In genomic region chr18:74595425-74595824, GRCh38 we compare ENCODE assay signal across 11 cellular contexts. TPM values are rescaled to one million over a fixed set of nuclear protein-coding genes. Genes with fewer than 3 reads are reported as not detected.
A peak's percentile ranks its signal among the peaks of the same experiment; 100 is the strongest.
DNase-seq lines count a peak whose midpoint lies in the region; ATAC-seq and TF ChIP-seq lines count a peak whose summit lies in the region.
"Had no signal": no experiment of that assay in that cellular context is flagged by ENCODE, and none has a peak within 500 bp of the region (broad histone marks: within the 10 kb centered on the region; RNA-seq: fewer than 3 reads in every experiment).

No MANE protein-coding gene starts in this region.

- H2AFZ ChIP-seq in osteoblast (ENCODE audit: low read length): no peak overlapping the region

- intact Hi-C loops in stomach (cut with DNase I; ENCODE audit: low total_unique reads): no loop called here

- H3K4me2 ChIP-seq in osteoblast (ENCODE audit: insufficient read depth, low read length): peak overlapping the region; percentile 93

- H3K9me3 ChIP-seq in adipocyte (ENCODE audit: control insufficient read depth, low read length) (no peaks in the 10 kb centered on the region), osteoblast (ENCODE audit: low read depth, low read length) (no peaks in the 10 kb centered on the region), stomach (no peaks in the 10 kb centered on the region)

- TF ChIP-seq POLR2A in stomach (IDR thresholded peaks at IDR 0.05): no peak

- TF ChIP-seq EP300 in stomach (IDR thresholded peaks at IDR 0.05): no peak

- no peaks in the 10 kb centered on the region for H4K20me1 ChIP-seq in osteoblast (ENCODE audit: insufficient read depth, low read length)

- in situ Hi-C loops in KBM-7 (cut with MboI; ENCODE audit: low pct_unique_long_range_greater_than_20kb, low sequenced_read_pairs): no loop called here

- H3K36me3 ChIP-seq in adipocyte (ENCODE audit: control insufficient read depth, insufficient read depth, low read length, severe bottlenecking) (peaks cover 12% of the 10 kb centered on the region), osteoblast (ENCODE audit: insufficient read depth, low read length) (no peaks in the 10 kb centered on the region), stomach (peaks cover 0 to 21% (median 15%) of the 10 kb centered on the region in 4 donors)

- H3K79me2 ChIP-seq in osteoblast (ENCODE audit: insufficient read depth, low read length): peaks cover 35% of the 10 kb centered on the region

- no peak overlapping the region for H3K9ac ChIP-seq in adipocyte (ENCODE audit: low read length)

- H3K27ac ChIP-seq in osteoblast (ENCODE audit: low read depth, low read length) (no peak overlapping the region), stomach (no peak overlapping the region)
- H3K27ac ChIP-seq: VCaP had no signal

- TF ChIP-seq CTCF in osteoblast (IDR thresholded peaks at IDR 0.05; ENCODE audit: extremely low read depth, low read depth, low read length): no peak
- no peak for TF ChIP-seq CTCF in stomach (IDR thresholded peaks at IDR 0.05)

- H3K4me1 ChIP-seq in adipocyte (ENCODE audit: control insufficient read depth, insufficient read depth, low read length) (peaks cover 26% of the 10 kb centered on the region), osteoblast (ENCODE audit: insufficient read depth, low read length) (peaks cover 20% of the 10 kb centered on the region), stomach (peaks cover 14 to 33% (median 29%) of the 10 kb centered on the region in 4 donors)

- H3K27me3 ChIP-seq in adipocyte (replicated peaks; ENCODE audit: control insufficient read depth, insufficient read depth, low read length): no peaks in the 10 kb centered on the region
- H3K27me3 ChIP-seq in osteoblast (ENCODE audit: insufficient read depth, low read length): no peaks in the 10 kb centered on the region
- no peaks in the 10 kb centered on the region for H3K27me3 ChIP-seq in stomach

- no peak for ATAC-seq in GM21825 (IDR thresholded peaks at IDR 0.05; ENCODE audit: unreplicated experiment)

- DNase-seq in SIG-M5 treated with dmso at 0.1 percent for 504 hours (lab: John Stamatoyannopoulos, UW; ENCODE audit: unreplicated experiment) (peak; percentile 45), SIG-M5 (lab: John Stamatoyannopoulos, UW) (no peak), KBM-7 (peak; percentile 19), adipocyte (ENCODE audit: low read depth) (no peak), osteoblast (ENCODE audit: insufficient read length, low spot score, missing footprints) (no peak), stomach (no peak), NCI-H187 (lab: John Stamatoyannopoulos, UW) (no peak)
- DNase-seq: foreskin fibroblast, NCI-H69 had no signal

- H3K4me3 ChIP-seq in adipocyte (ENCODE audit: low read length): peak overlapping the region; percentile 99
- H3K4me3 ChIP-seq in osteoblast (ENCODE audit: insufficient read depth, low read length): no peak overlapping the region
- H3K4me3 ChIP-seq in stomach: no peak overlapping the region

RNA-seq across cellular contexts. Expression of gene ZNF407, which starts 2.2 kb away (rescaled TPM):
- 16.6 and 19.4 TPM in 2 replicates for total RNA-seq in osteoblast
- 10 to 100 TPM; 10.7 to 49.0 (median 32.1) TPM for total RNA-seq in stomach
- 1 to 10 TPM; 2.1 to 2.4 (median 2.2) TPM for polyA plus RNA-seq in stomach

Comparison
In these comparisons a context has a peak if more than half of its experiments do, and no peak if none do; other contexts are left out.
1. DNase-seq: peak in SIG-M5 treated with dmso at 0.1 percent for 504 hours (single experiment) and KBM-7 (single experiment); none in SIG-M5 (single experiment), adipocyte (single experiment), osteoblast (single experiment), stomach (single experiment) and NCI-H187 (0 of 2).